Comparison of ENCODE assay signal across 11 cellular contexts in genomic region chr3:184563569-184563925, GRCh38. TPM values are rescaled to one million over a fixed set of nuclear protein-coding genes. Genes with fewer than 3 reads are reported as not detected.
A peak's percentile ranks its signal among the peaks of the same experiment; 100 is the strongest.
DNase-seq lines count a peak whose midpoint lies in the region; ATAC-seq, FAIRE-seq and TF ChIP-seq lines count a peak whose summit lies in the region.
"Had no signal": no experiment of that assay in that cellular context is flagged by ENCODE, and none has a peak within 500 bp of the region (broad histone marks: within the 10 kb centered on the region; RNA-seq: fewer than 3 reads in every experiment).

No MANE protein-coding gene starts in this region.

- H3K4me3 Mint-ChIP-seq in endothelial cell (ENCODE audit: unreplicated experiment): peak overlapping the region; percentile 37
- H3K4me3 Mint-ChIP-seq in naive thymus-derived CD8-positive, alpha-beta T cell: peak overlapping the region in 9 of 10 donors; percentile 5 to 62 (median 26)
- H3K4me3 Mint-ChIP-seq: activated naive CD8-positive, alpha-beta T cell had no signal

- no peaks in the 10 kb centered on the region for H4K20me1 ChIP-seq in HepG2 (ENCODE audit: insufficient read depth, low read length)

- H3K27ac ChIP-seq in urinary bladder (ENCODE audit: low read depth) (peak overlapping the region; percentile 14), HepG2 (ENCODE audit: extremely low read length, insufficient read depth, low read length) (no peak overlapping the region)
- H3K27ac ChIP-seq: parathyroid adenoma had no signal

- no peak for TF ChIP-seq POLR2A in HepG2 (IDR thresholded peaks at IDR 0.05; ENCODE audit: insufficient read depth in 1 of 2, low read depth in 2 of 2, low read length in 2 of 2)

- FAIRE-seq in HepG2 (lab: Jason Lieb, UNC): no peak

- no peak overlapping the region for H2AFZ ChIP-seq in HepG2 (ENCODE audit: low read length)
- H2AFZ ChIP-seq: parathyroid adenoma had no signal

- POLR2A ChIA-PET in naive thymus-derived CD8-positive, alpha-beta T cell (lab: Charles Lee): no interaction called here
- POLR2A ChIA-PET in HepG2 (lab: Yijun Ruan, JAX): no interaction called here

- DNase-seq in Right ventricle myocardium superior (peak; percentile 29), cardiac septum (ENCODE audit: low spot score) (no peak), endothelial cell (ENCODE audit: low spot score) (no peak), HepG2 (ENCODE audit: low spot score) (no peak), AG08395 (ENCODE audit: low spot score) (no peak)
- no peak for DNase-seq in naive thymus-derived CD8-positive, alpha-beta T cell

- TF ChIP-seq EP300 in HepG2 (IDR thresholded peaks at IDR 0.05; ENCODE audit: low read depth in 2 of 2, low read length in 2 of 2): no peak
- no peak for TF ChIP-seq EP300 in HepG2 (CRISPR knock-in tag; IDR thresholded peaks at IDR 0.05; ENCODE audit: borderline replicate concordance)

- TF ChIP-seq RAD21 in HepG2 (CRISPR knock-in tag; IDR thresholded peaks at IDR 0.05): no peak

- WGBS in urinary bladder: 38% methylated on average over 11 of the region's 11 CpGs
- WGBS in HepG2 (ENCODE audit: low lambda C conversion rate): 68% methylated on average over 6 of the region's 11 CpGs

- H3K79me2 ChIP-seq in HepG2 (ENCODE audit: insufficient read depth, low read length): no peaks in the 10 kb centered on the region
- H3K79me2 ChIP-seq: parathyroid adenoma had no signal

- no peak overlapping the region for H3K27ac Mint-ChIP-seq in endothelial cell (ENCODE audit: unreplicated experiment)
- H3K27ac Mint-ChIP-seq in naive thymus-derived CD8-positive, alpha-beta T cell: peak overlapping the region in 2 of 10 donors; percentile 28 to 49
- H3K27ac Mint-ChIP-seq: activated naive CD8-positive, alpha-beta T cell had no signal

- peaks cover 14% of the 10 kb centered on the region for H3K36me3 Mint-ChIP-seq in endothelial cell (ENCODE audit: low read depth, unreplicated experiment)
- no peaks in the 10 kb centered on the region for H3K36me3 Mint-ChIP-seq in naive thymus-derived CD8-positive, alpha-beta T cell
- H3K36me3 Mint-ChIP-seq: activated naive CD8-positive, alpha-beta T cell had no signal

- no peaks in the 10 kb centered on the region for H3K9me3 ChIP-seq in HepG2 (ENCODE audit: low read length)

- no peaks in the 10 kb centered on the region for H3K9me3 Mint-ChIP-seq in endothelial cell (ENCODE audit: unreplicated experiment)
- no peaks in the 10 kb centered on the region for H3K9me3 Mint-ChIP-seq in naive thymus-derived CD8-positive, alpha-beta T cell

- no peak overlapping the region for H3K9ac ChIP-seq in HepG2 (ENCODE audit: insufficient read depth, low read depth, low read length)
- H3K9ac ChIP-seq: parathyroid adenoma had no signal

- CTCF ChIA-PET in HepG2 (lab: Yijun Ruan, JAX; ENCODE audit: low intra/inter-chr PET ratio, low total read pairs): no interaction called here

- peaks cover 12 to 83% of the 10 kb centered on the region in 2 experiments for H3K27me3 ChIP-seq in HepG2 (ENCODE audit: control insufficient read depth in 1 of 2, insufficient read depth in 2 of 2, low read length in 2 of 2)

- TF ChIP-seq CTCF in endothelial cell (IDR thresholded peaks at IDR 0.05; ENCODE audit: unreplicated experiment) (no peak), HepG2 (CRISPR knock-in tag; IDR thresholded peaks at IDR 0.05) (no peak)

- no peak for ATAC-seq in Right ventricle myocardium superior (ENCODE audit: poor library complexity)
- ATAC-seq in naive thymus-derived CD8-positive, alpha-beta T cell: no peak
- no peak for ATAC-seq in HepG2
- ATAC-seq in GM18907 (IDR thresholded peaks at IDR 0.05; ENCODE audit: unreplicated experiment): no peak

- intact Hi-C loops in Right ventricle myocardium superior (cut with DNase I) (no loop called here), cardiac septum (cut with DNase I) (loop anchor here (2.0 kb wide), 1 partner anchor 153 kb away; no protein-coding TSS in a partner anchor), HepG2 (cut with micrococcal nuclease; ENCODE audit: unreplicated experiment) (no loop called here)

- H3K36me3 ChIP-seq in urinary bladder (ENCODE audit: insufficient read depth) (no peaks in the 10 kb centered on the region), HepG2 (replicated peaks in 1 of 2; ENCODE audit: control insufficient read depth in 1 of 2, insufficient read depth in 2 of 2, low read length in 2 of 2) (no peaks in the 10 kb centered on the region)

- BruUV-seq in HepG2 (replicated peaks; lab: Mats Ljungman, UMichigan): no TSS peak

- no peaks in the 10 kb centered on the region for H3K4me1 ChIP-seq in urinary bladder (ENCODE audit: insufficient read depth)
- H3K4me1 ChIP-seq in HepG2 (ENCODE audit: insufficient read depth, low read length): peaks cover 27% of the 10 kb centered on the region

- in situ Hi-C loops in HepG2 (cut with HindIII; ENCODE audit: extremely low pct_ligation_motif_present, low pct_unique_long_range_greater_than_20kb): no loop called here

- no peak overlapping the region for H3K4me2 ChIP-seq in HepG2 (ENCODE audit: low read depth, low read length)

- peaks cover 37% of the 10 kb centered on the region for H3K27me3 Mint-ChIP-seq in endothelial cell (ENCODE audit: unreplicated experiment)
- H3K27me3 Mint-ChIP-seq in naive thymus-derived CD8-positive, alpha-beta T cell: peaks cover 18 to 48% (median 30%) of the 10 kb centered on the region in 5 donors

- peaks cover 15% of the 10 kb centered on the region for H3K4me1 Mint-ChIP-seq in endothelial cell (ENCODE audit: unreplicated experiment)
- peaks cover 19 to 39% (median 28%) of the 10 kb centered on the region in 4 donors for H3K4me1 Mint-ChIP-seq in naive thymus-derived CD8-positive, alpha-beta T cell

- peak overlapping the region; percentile 61 for H3K4me3 ChIP-seq in urinary bladder (ENCODE audit: low read depth, low read length)
- no peak overlapping the region for H3K4me3 ChIP-seq in HepG2 (replicated peaks in 1 of 3; ENCODE audit: insufficient read depth in 1 of 3, low read depth in 2 of 3, low read length in 3 of 3)

TF ChIP-seq in HepG2, 621 proteins besides CTCF, POLR2A, EP300 and RAD21:
- TF ChIP-seq ZNF510 (CRISPR knock-in tag; IDR thresholded peaks at IDR 0.05; ENCODE audit: low read depth): no peak
TF ChIP-seq in HepG2: peak in this region for 0.

RNA-seq across cellular contexts. Expression of gene EPHB3, which starts 2.0 kb away (rescaled TPM):
- total RNA-seq in Right ventricle myocardium superior: 2.2 TPM
- total RNA-seq in cardiac septum: 3.6 TPM
- 4.3 TPM for total RNA-seq in endothelial cell (ENCODE audit: unreplicated experiment)
- not detected for total RNA-seq in naive thymus-derived CD8-positive, alpha-beta T cell
- under 1 TPM; 0.23 to 0.59 (median 0.55) TPM for polyA plus RNA-seq in naive thymus-derived CD8-positive, alpha-beta T cell
- 28.0 TPM for total RNA-seq in urinary bladder
- 5.1 TPM for polyA plus RNA-seq in urinary bladder
- not detected in 2 replicates for total RNA-seq in HepG2 (2016; rRNA removed; fragmentation: Illumina TruSeq; extraction: Trizol)
- total RNA-seq in HepG2 (2016; cell fraction: cytosol; rRNA removed; fragmentation: Illumina TruSeq; extraction: Trizol; ENCODE audit: low read depth): not detected in 2 replicates
- not detected in 2 replicates for total RNA-seq in HepG2 (2016; cell fraction: insoluble cytoplasmic fraction; rRNA removed; fragmentation: Illumina TruSeq; extraction: Trizol)
- total RNA-seq in HepG2 (2016; cell fraction: membrane; rRNA removed; fragmentation: Illumina TruSeq; extraction: Trizol): 0.17 TPM in 1 of 2 replicates, not detected in the other
- total RNA-seq in HepG2 (2016; cell fraction: nucleus; rRNA removed; fragmentation: Illumina TruSeq; extraction: Trizol): 0.09 TPM in 2 replicates
- polyA plus RNA-seq in HepG2 (2011; rRNA removed): 0.01 TPM in 2 replicates
- polyA plus RNA-seq in HepG2 (2011; cell fraction: cytosol; rRNA removed): 0.03 TPM in 1 of 2 replicates, not detected in the other
- polyA plus RNA-seq in HepG2 (2011; cell fraction: nucleus; rRNA removed): 0.09 and 0.11 TPM in 2 replicates
- polyA plus RNA-seq in HepG2 (2012): not detected in 2 replicates
- polyA plus RNA-seq in HepG2 (2016; cell fraction: cytosol; fragmentation: Illumina TruSeq; extraction: Trizol; ENCODE audit: low read depth): not detected in 2 replicates
- not detected in 2 replicates for polyA plus RNA-seq in HepG2 (2016; cell fraction: insoluble cytoplasmic fraction; fragmentation: Illumina TruSeq; extraction: Trizol; ENCODE audit: low read depth)
- 0.14 TPM in 1 of 2 replicates, not detected in the other for polyA plus RNA-seq in HepG2 (2016; cell fraction: membrane; fragmentation: Illumina TruSeq; extraction: Trizol; ENCODE audit: low read depth)
- polyA plus RNA-seq in HepG2 (2016; cell fraction: nucleus; fragmentation: Illumina TruSeq; extraction: Trizol; ENCODE audit: insufficient read depth, low read depth): 0.13 TPM in 1 of 2 replicates, not detected in the other
- 2.1 TPM in 1 of 2 replicates, not detected in the other for polyA minus RNA-seq in HepG2 (2011; rRNA and poly(A)+ RNA removed; ENCODE audit: low replicate concordance)
- polyA minus RNA-seq in HepG2 (2011; cell fraction: cytosol; rRNA and poly(A)+ RNA removed): not detected in 2 replicates
- not detected in 2 replicates for polyA minus RNA-seq in HepG2 (2011; cell fraction: nucleus; rRNA and poly(A)+ RNA removed)
- total RNA-seq: OCI-LY7 had no signal
